ENCODE assay signal across 16 cellular contexts in the genomic region with DNA sequence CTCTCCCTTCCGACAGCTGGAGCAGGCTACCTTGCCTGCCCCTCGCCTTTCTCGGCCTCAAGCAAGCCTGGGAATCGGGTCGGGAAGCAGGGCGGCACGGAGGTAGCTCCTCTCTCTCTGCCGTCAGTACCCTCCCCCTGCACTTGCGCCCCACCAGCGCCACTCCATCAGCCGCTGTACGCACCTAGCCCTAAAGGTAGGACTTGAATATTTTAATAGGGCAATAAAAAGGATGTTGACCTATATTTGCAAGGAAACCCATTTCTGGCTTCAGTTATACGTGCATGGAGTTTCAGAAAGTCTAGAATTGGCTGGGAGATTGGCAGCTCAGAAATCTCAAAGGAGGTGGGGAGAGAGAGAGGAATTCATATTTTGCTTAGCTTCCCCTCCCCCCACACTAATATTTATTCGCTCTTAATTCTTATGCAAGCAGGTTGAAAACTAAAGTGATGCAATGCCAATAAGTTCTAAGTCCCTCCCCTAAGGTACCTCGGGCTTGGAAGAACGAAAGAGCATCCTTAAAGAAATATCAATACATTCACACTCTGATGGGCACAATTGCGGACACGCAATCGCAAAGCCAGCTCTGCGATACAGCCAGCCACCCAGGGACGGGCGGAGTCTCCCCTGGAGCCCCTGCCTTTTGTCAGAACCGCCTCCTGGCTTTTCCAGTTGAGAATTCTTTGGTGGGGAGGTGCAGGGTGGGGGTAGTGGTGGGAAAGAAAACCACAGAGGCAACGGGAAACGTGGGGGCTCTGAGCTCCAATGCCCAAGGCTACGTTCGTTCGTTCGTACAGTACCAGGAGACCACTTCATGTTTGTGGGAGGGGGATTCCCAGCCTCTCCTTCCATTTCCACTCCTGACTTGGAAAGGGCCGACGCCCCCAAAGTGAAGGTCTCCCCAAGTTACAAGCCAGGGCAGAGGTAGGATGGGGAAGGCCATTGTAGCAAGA. TPM values are rescaled to one million over a fixed set of nuclear protein-coding genes. Genes with fewer than 3 reads are reported as not detected.
DNase-seq lines count a peak whose midpoint lies in the region; ATAC-seq and TF ChIP-seq lines count a peak whose summit lies in the region.
"Had no signal": no experiment of that assay in that cellular context is flagged by ENCODE, and none has a peak within 500 bp of the region (broad histone marks: within the 10 kb centered on the region; RNA-seq: fewer than 3 reads in every experiment).

No MANE protein-coding gene starts in this region.

- no peaks in the 10 kb centered on the region for H3K9me3 Mint-ChIP-seq in osteocyte (ENCODE audit: unreplicated experiment)
- H3K9me3 Mint-ChIP-seq: activated naive CD8-positive, alpha-beta T cell treated with anti-CD3 and anti-CD28 coated beads, Interleukin-2, amount 10 ng/mL, durations not matched to agents 7 days and 5 days had no signal

- peak overlapping the region; percentile 31 for H3K4me3 ChIP-seq in iPS-18c (ENCODE audit: insufficient read depth, low read depth, low read length)

- H3K27ac Mint-ChIP-seq in T-helper 17 cell (no peak overlapping the region), osteocyte (ENCODE audit: unreplicated experiment) (no peak overlapping the region)
- H3K27ac Mint-ChIP-seq: activated naive CD8-positive, alpha-beta T cell treated with anti-CD3 and anti-CD28 coated beads, Interleukin-2, amount 10 ng/mL, durations not matched to agents 7 days and 5 days had no signal

- H3K36me3 Mint-ChIP-seq in T-helper 17 cell (ENCODE audit: low read depth) (peaks cover 3% of the 10 kb centered on the region), osteocyte (ENCODE audit: unreplicated experiment) (no peaks in the 10 kb centered on the region)
- H3K36me3 Mint-ChIP-seq: activated naive CD8-positive, alpha-beta T cell treated with anti-CD3 and anti-CD28 coated beads, Interleukin-2, amount 10 ng/mL, durations not matched to agents 7 days and 5 days had no signal

- DNase-seq in HT-29 (ENCODE audit: low spot score) = peak; percentile 79
- DNase-seq in T-helper 17 cell = no peak
- no peak for DNase-seq in osteocyte (ENCODE audit: extremely low spot score, unreplicated experiment)
- DNase-seq in RKO (ENCODE audit: low spot score) = no peak
- DNase-seq in activated CD4-positive, CD25-positive, alpha-beta regulatory T cell treated with anti-CD3 and anti-CD28 coated beads, Interleukin-2, amount 50 U/mL, for 72 hours = no peak
- DNase-seq in OCI-M2 (lab: John Stamatoyannopoulos, UW; ENCODE audit: unreplicated experiment) = no peak
- DNase-seq: activated CD8-positive, alpha-beta memory T cell treated with anti-CD3 and anti-CD28 coated beads, Interleukin-2, amount 50 U/mL, for 4 hours; activated naive CD8-positive, alpha-beta T cell treated with anti-CD3 and anti-CD28 coated beads, Interleukin-2, amount 10 ng/mL, durations not matched to agents 7 days and 5 days; NCI-H187 treated with DMSO at 0.1 percent for 48 hours; NCI-H774; SIG-M5; stimulated activated naive CD8-positive, alpha-beta T cell treated with anti-CD3 and anti-CD28 coated beads, Interleukin-15, Interleukin-2, amounts not matched to agents 100 U/mL and 50 U/mL, for 24 hours had no signal

- ATAC-seq in T-helper 17 cell = no peak
- ATAC-seq in GM18511 (IDR thresholded peaks at IDR 0.05; ENCODE audit: unreplicated experiment) = no peak
- ATAC-seq: stimulated activated naive CD8-positive, alpha-beta T cell treated with anti-CD3 and anti-CD28 coated beads, Interleukin-15, Interleukin-2, amounts not matched to agents 100 U/mL and 50 U/mL, for 24 hours had no signal

- H3K4me1 Mint-ChIP-seq in T-helper 17 cell (peaks cover 21% of the 10 kb centered on the region), osteocyte (ENCODE audit: unreplicated experiment) (peaks cover 33% of the 10 kb centered on the region)

- H3K4me3 Mint-ChIP-seq in T-helper 17 cell (peak overlapping the region; percentile 50), osteocyte (ENCODE audit: unreplicated experiment) (peak overlapping the region; percentile 32)

- TF ChIP-seq CTCF in osteocyte (IDR thresholded peaks at IDR 0.05) = no peak

- H3K9me3 ChIP-seq in T-helper 17 cell (ENCODE audit: control insufficient read depth, low read length, poor library complexity, severe bottlenecking) (no peaks in the 10 kb centered on the region), iPS-18c (ENCODE audit: control insufficient read depth, insufficient read depth, low read length) (no peaks in the 10 kb centered on the region)
- H3K9me3 ChIP-seq: right atrium auricular region had no signal

- H3K27me3 Mint-ChIP-seq in T-helper 17 cell (peaks cover 70% of the 10 kb centered on the region), osteocyte (ENCODE audit: unreplicated experiment) (peaks cover 65% of the 10 kb centered on the region)

RNA-seq across cellular contexts. Expression of gene SHH, which starts 1.4 kb away (rescaled TPM):
- 21.7 and 22.6 TPM in 2 replicates for total RNA-seq in HT-29 (2014; rRNA removed; shearing (Covaris generic))
- not detected for total RNA-seq in T-helper 17 cell
- total RNA-seq in osteocyte = 0.08 and 0.11 TPM in 2 replicates
- total RNA-seq: activated naive CD8-positive, alpha-beta T cell treated with anti-CD3 and anti-CD28 coated beads, Interleukin-2, amount 10 ng/mL, durations not matched to agents 7 days and 5 days; LHCN-M2; right atrium auricular region had no signal

Comparison
In these comparisons a context has a peak if more than half of its experiments do, and no peak if none do; other contexts are left out.
1. RNA of gene SHH, which starts 1.4 kb away (total RNA-seq): 21.7 to 22.6 TPM in HT-29; 0.08 to 0.11 TPM in osteocyte and not detected in T-helper 17 cell; every median in the first group is over 10 times any median in the second.